Comparison of ENCODE assay signal across 10 cellular contexts in the genomic region with DNA sequence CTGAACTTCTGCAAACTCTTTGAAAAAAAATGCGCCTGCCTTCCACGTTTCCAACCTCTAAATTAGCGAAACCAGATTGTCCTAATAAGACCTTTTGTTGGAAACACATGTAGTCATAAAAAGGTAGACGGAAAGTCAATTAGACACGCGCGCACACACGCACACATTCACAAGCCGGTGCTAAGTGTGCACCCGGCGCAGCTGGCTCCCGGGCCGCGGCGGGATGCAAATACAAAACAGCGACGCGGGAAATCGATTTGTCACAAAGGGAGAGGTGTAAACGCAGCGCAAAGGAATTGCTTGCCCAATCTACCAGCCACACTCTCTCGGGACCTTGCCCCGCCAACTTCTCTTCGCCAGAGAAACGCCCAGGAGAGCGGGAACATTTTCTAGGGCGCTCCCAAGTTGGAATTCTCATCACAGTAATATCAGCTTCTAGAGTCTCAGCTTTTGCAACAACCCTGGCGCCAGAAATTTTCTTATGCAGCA. TPM values are rescaled to one million over a fixed set of nuclear protein-coding genes. Genes with fewer than 3 reads are reported as not detected.
A peak's percentile ranks its signal among the peaks of the same experiment; 100 is the strongest.
DNase-seq lines count a peak whose midpoint lies in the region; ATAC-seq, FAIRE-seq and TF ChIP-seq lines count a peak whose summit lies in the region.
"Had no signal": no experiment of that assay in that cellular context is flagged by ENCODE, and none has a peak within 500 bp of the region (broad histone marks: within the 10 kb centered on the region; RNA-seq: fewer than 3 reads in every experiment).

No MANE protein-coding gene starts in this region.

- H3K9ac ChIP-seq in HepG2 (ENCODE audit: insufficient read depth, low read depth, low read length): no peak overlapping the region

- H3K4me3 Mint-ChIP-seq in GM23338 (peak overlapping the region; percentile 52), brain (peak overlapping the region; percentile 32 to 86 (median 80))

- H3K9me3 ChIP-seq in gastroesophageal sphincter (no peaks in the 10 kb centered on the region), HepG2 (ENCODE audit: low read length) (no peaks in the 10 kb centered on the region)

- peaks cover 85% of the 10 kb centered on the region for H3K27me3 Mint-ChIP-seq in GM23338 (ENCODE audit: insufficient read depth, low read depth, poor library complexity)
- H3K27me3 Mint-ChIP-seq in brain: peaks cover 100% of the 10 kb centered on the region

- in situ Hi-C loops in HepG2 (cut with HindIII; ENCODE audit: extremely low pct_ligation_motif_present, low pct_unique_long_range_greater_than_20kb): no loop called here

- ATAC-seq in GM23338 (peak; percentile 2; the same call in 2 of the 3 replicates), HG02623 (IDR thresholded peaks at IDR 0.05; ENCODE audit: unreplicated experiment) (no peak), gastroesophageal sphincter (no peak), HepG2 (no peak)

- TF ChIP-seq CTCF in AG10803 (conservative IDR thresholded peaks at IDR 0.05; ENCODE audit: low read length): no peak
- TF ChIP-seq CTCF in GM23338 (conservative IDR thresholded peaks at IDR 0.05; ENCODE audit: low read depth in 2 of 2): no peak
- no peak for TF ChIP-seq CTCF in brain (conservative IDR thresholded peaks at IDR 0.05)
- no peak for TF ChIP-seq CTCF in gastroesophageal sphincter (IDR thresholded peaks at IDR 0.05)
- no peak for TF ChIP-seq CTCF in HepG2 (CRISPR knock-in tag; IDR thresholded peaks at IDR 0.05)

- H3K4me2 ChIP-seq in GM23338 (peak overlapping the region; percentile 71), HepG2 (ENCODE audit: low read depth, low read length) (no peak overlapping the region)

- peaks cover 58% of the 10 kb centered on the region for H3K4me1 ChIP-seq in GM23338 (ENCODE audit: insufficient read depth)
- H3K4me1 ChIP-seq in gastroesophageal sphincter: peaks cover 0 to 31% (median 3%) of the 10 kb centered on the region in 3 donors
- H3K4me1 ChIP-seq in HepG2 (ENCODE audit: insufficient read depth, low read length): no peaks in the 10 kb centered on the region

- peaks cover 15% of the 10 kb centered on the region for H3F3A ChIP-seq in GM23338 (replicated peaks; ENCODE audit: low read depth)

- H3K4me1 Mint-ChIP-seq in GM23338 (peaks cover 58% of the 10 kb centered on the region), brain (peaks cover 68% of the 10 kb centered on the region)

- H3K27ac Mint-ChIP-seq in GM23338 (no peak overlapping the region), brain (peak overlapping the region in 4 of 5 experiments; percentile 36 to 96 (median 59))

- intact Hi-C loops in HepG2 (cut with micrococcal nuclease; ENCODE audit: unreplicated experiment): no loop called here

- H3K9me2 ChIP-seq in GM23338 (ENCODE audit: insufficient read depth): no peaks in the 10 kb centered on the region

- CTCF ChIA-PET in HepG2 (lab: Yijun Ruan, JAX; ENCODE audit: low intra/inter-chr PET ratio, low total read pairs): no interaction called here

- H3K27me3 ChIP-seq in GM23338 (ENCODE audit: insufficient read depth) (peaks cover 98% of the 10 kb centered on the region), gastroesophageal sphincter (peaks cover 97% of the 10 kb centered on the region), HepG2 (ENCODE audit: control insufficient read depth in 1 of 2, insufficient read depth in 2 of 2, low read length in 2 of 2) (peaks cover 3 to 71% of the 10 kb centered on the region in 2 experiments; a peak in 4 of 5 replicates)

- no peak overlapping the region for H2AFZ ChIP-seq in GM23338
- H2AFZ ChIP-seq in HepG2 (ENCODE audit: low read length): no peak overlapping the region

- TF ChIP-seq POLR2A in gastroesophageal sphincter (IDR thresholded peaks at IDR 0.05): no peak
- TF ChIP-seq POLR2A in HepG2 (IDR thresholded peaks at IDR 0.05; ENCODE audit: insufficient read depth in 1 of 2, low read depth in 2 of 2, low read length in 2 of 2): no peak

- 34 to 45% methylated on average over 3 to 11 of the region's 28 CpGs for WGBS in gastroesophageal sphincter (ENCODE audit: low coverage in 1 of 2), 2 donors
- 22% methylated on average over 27 of the region's 28 CpGs for WGBS in HepG2 (ENCODE audit: low lambda C conversion rate)

- H3K36me3 ChIP-seq in GM23338 (ENCODE audit: insufficient read depth): no peaks in the 10 kb centered on the region
- H3K36me3 ChIP-seq in gastroesophageal sphincter: no peaks in the 10 kb centered on the region
- H3K36me3 ChIP-seq in HepG2 (replicated peaks in 1 of 2; ENCODE audit: control insufficient read depth in 1 of 2, insufficient read depth in 2 of 2, low read length in 2 of 2): no peaks in the 10 kb centered on the region

- H3K4me3 ChIP-seq in AG10803 (ENCODE audit: low read length) (peak overlapping the region; percentile 93), GM23338 (peak overlapping the region; percentile 49), gastroesophageal sphincter (no peak overlapping the region), HepG2 (replicated peaks in 1 of 3; ENCODE audit: insufficient read depth in 1 of 3, low read depth in 2 of 3, low read length in 3 of 3) (no peak overlapping the region)

- H3K9me3 Mint-ChIP-seq in GM23338: peaks cover 5% of the 10 kb centered on the region; the same call in 1 of the 3 replicates
- H3K9me3 Mint-ChIP-seq in brain: peaks cover 0 to 22% (median 3%) of the 10 kb centered on the region in 5 experiments

- TF ChIP-seq EP300 in gastroesophageal sphincter (IDR thresholded peaks at IDR 0.05) (no peak), HepG2 (IDR thresholded peaks at IDR 0.05; ENCODE audit: low read depth in 2 of 2, low read length in 2 of 2) (no peak), HepG2 (CRISPR knock-in tag; IDR thresholded peaks at IDR 0.05; ENCODE audit: borderline replicate concordance) (no peak)

- no peak for TF ChIP-seq RAD21 in HepG2 (CRISPR knock-in tag; IDR thresholded peaks at IDR 0.05)

- H3K36me3 Mint-ChIP-seq in GM23338 (ENCODE audit: low read depth) (no peaks in the 10 kb centered on the region), brain (peaks cover 18% of the 10 kb centered on the region)

- DNase-seq in AG10803 (ENCODE audit: low read depth) (peak; percentile 59), GM23338 (ENCODE audit: low spot score) (peak; percentile 73), midbrain (lab: John Stamatoyannopoulos, UW) (peak; percentile 18), medulla oblongata (ENCODE audit: extremely low spot score) (no peak), HepG2 (ENCODE audit: low spot score) (no peak)
- DNase-seq: activated naive CD4-positive, alpha-beta T cell treated with anti-CD3 and anti-CD28 coated beads, Interleukin-2, amount 50 U/mL, for 16 hours had no signal

- H3K27ac ChIP-seq in GM23338 (ENCODE audit: low read depth): no peak overlapping the region
- peak overlapping the region in 1 of 4 donors; percentile 3 for H3K27ac ChIP-seq in gastroesophageal sphincter
- H3K27ac ChIP-seq in HepG2 (ENCODE audit: extremely low read length, insufficient read depth, low read length): no peak overlapping the region

- POLR2A ChIA-PET in HepG2 (lab: Yijun Ruan, JAX): no interaction called here

- H3K79me2 ChIP-seq in GM23338 (replicated peaks; ENCODE audit: insufficient read depth) (no peaks in the 10 kb centered on the region), HepG2 (ENCODE audit: insufficient read depth, low read length) (no peaks in the 10 kb centered on the region)

- no peak for FAIRE-seq in HepG2 (lab: Jason Lieb, UNC)
- FAIRE-seq: TTC549 had no signal

- peaks cover 23% of the 10 kb centered on the region for H4K20me1 ChIP-seq in GM23338 (replicated peaks; ENCODE audit: insufficient read depth)
- H4K20me1 ChIP-seq in HepG2 (ENCODE audit: insufficient read depth, low read length): no peaks in the 10 kb centered on the region

- no TSS peak for BruUV-seq in HepG2 (replicated peaks; lab: Mats Ljungman, UMichigan)

TF ChIP-seq in GM23338, 12 proteins besides CTCF, POLR2A, EP300 and RAD21 (continues in another document):
- TF ChIP-seq EZH2 (IDR thresholded peaks at IDR 0.05; ENCODE audit: low read depth, unreplicated experiment) (peak; percentile 89), EZH2phosphoT487 (IDR thresholded peaks at IDR 0.05; ENCODE audit: unreplicated experiment) (peak; percentile 71)

TF ChIP-seq in HepG2, 621 proteins besides CTCF, POLR2A, EP300 and RAD21 (continues in another document):
- TF ChIP-seq NFE2L1 (CRISPR knock-in tag; IDR thresholded peaks at IDR 0.05; ENCODE audit: borderline replicate concordance) (no peak), KMT2B (CRISPR knock-in tag; IDR thresholded peaks at IDR 0.05) (no peak)

RNA-seq across cellular contexts. Expression of gene PRRX1, which starts 4.4 kb away (rescaled TPM):
- total RNA-seq in GM23338 (2014; rRNA removed; shearing (Covaris generic)): not detected in 2 replicates
- polyA plus RNA-seq in GM23338 (2016; fragmentation: Nextera tagmentation; extraction: Ambion mirVana): 0.58 TPM in 1 of 2 replicates, not detected in the other
- polyA plus RNA-seq in brain (ENCODE audit: insufficient read depth, low read depth, low replicate concordance): 2.5 TPM
- 10 to 100 TPM; 13.4 to 27.9 (median 21.4) TPM for total RNA-seq in gastroesophageal sphincter
- not detected in 2 replicates for total RNA-seq in HepG2 (2016; rRNA removed; fragmentation: Illumina TruSeq; extraction: Trizol)
- total RNA-seq in HepG2 (2016; cell fraction: cytosol; rRNA removed; fragmentation: Illumina TruSeq; extraction: Trizol; ENCODE audit: low read depth): not detected in 2 replicates
- not detected in 2 replicates for total RNA-seq in HepG2 (2016; cell fraction: insoluble cytoplasmic fraction; rRNA removed; fragmentation: Illumina TruSeq; extraction: Trizol)
- not detected in 2 replicates for total RNA-seq in HepG2 (2016; cell fraction: membrane; rRNA removed; fragmentation: Illumina TruSeq; extraction: Trizol)
- total RNA-seq in HepG2 (2016; cell fraction: nucleus; rRNA removed; fragmentation: Illumina TruSeq; extraction: Trizol): not detected in 2 replicates
- not detected in 2 replicates for polyA plus RNA-seq in HepG2 (2011; rRNA removed)
- polyA plus RNA-seq in HepG2 (2011; cell fraction: cytosol; rRNA removed): not detected in 2 replicates
- polyA plus RNA-seq in HepG2 (2011; cell fraction: nucleus; rRNA removed): not detected in 2 replicates
- polyA plus RNA-seq in HepG2 (2012): not detected in 2 replicates
- not detected in 2 replicates for polyA plus RNA-seq in HepG2 (2016; cell fraction: cytosol; fragmentation: Illumina TruSeq; extraction: Trizol; ENCODE audit: low read depth)
- polyA plus RNA-seq in HepG2 (2016; cell fraction: insoluble cytoplasmic fraction; fragmentation: Illumina TruSeq; extraction: Trizol; ENCODE audit: low read depth): not detected in 2 replicates
- polyA plus RNA-seq in HepG2 (2016; cell fraction: membrane; fragmentation: Illumina TruSeq; extraction: Trizol; ENCODE audit: low read depth): not detected in 2 replicates
- not detected in 2 replicates for polyA plus RNA-seq in HepG2 (2016; cell fraction: nucleus; fragmentation: Illumina TruSeq; extraction: Trizol; ENCODE audit: insufficient read depth, low read depth)
- not detected in 2 replicates for polyA minus RNA-seq in HepG2 (2011; rRNA and poly(A)+ RNA removed; ENCODE audit: low replicate concordance)
- polyA minus RNA-seq in HepG2 (2011; cell fraction: cytosol; rRNA and poly(A)+ RNA removed): not detected in 2 replicates
- not detected in 2 replicates for polyA minus RNA-seq in HepG2 (2011; cell fraction: nucleus; rRNA and poly(A)+ RNA removed)

Comparison
In these comparisons a context has a peak if more than half of its experiments do, and no peak if none do; other contexts are left out.
1. DNase-seq: peak in AG10803 (single experiment), GM23338 (single experiment) and midbrain (single experiment); none in medulla oblongata (single experiment) and HepG2 (single experiment).
2. H3K4me3 ChIP-seq: peak in AG10803 (single experiment) and GM23338 (single experiment); none in gastroesophageal sphincter (0 of 2) and HepG2 (0 of 3).
3. RNA of gene PRRX1, which starts 4.4 kb away (total RNA-seq): 13.4 to 27.9 TPM in gastroesophageal sphincter; not detected in GM23338 and not detected in HepG2; every median in the first group is over 4 times any median in the second.